ENCODE assay signal across 2 cellular contexts in the genomic region with DNA sequence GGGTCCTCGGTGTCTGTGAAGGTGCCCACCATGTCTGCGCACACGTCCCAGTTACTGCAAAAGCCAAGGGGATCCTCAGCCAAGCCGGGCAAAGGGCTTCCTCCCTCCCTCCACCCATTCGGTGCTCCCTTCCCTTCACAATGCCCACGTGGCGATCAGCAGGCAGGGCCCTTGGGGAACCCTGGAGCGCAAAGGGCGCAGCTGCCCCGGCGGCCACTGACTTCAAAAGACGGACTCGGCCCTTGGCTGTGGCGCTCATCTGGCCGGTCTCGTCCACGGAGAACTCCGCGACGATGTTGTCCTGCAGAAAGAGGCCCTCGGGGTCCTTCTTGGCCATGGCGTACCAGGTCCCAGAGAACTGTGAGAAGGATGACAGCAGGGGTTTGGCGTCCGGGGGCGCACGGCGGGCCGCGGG.
TF ChIP-seq lines count a peak whose summit lies in the region.

No MANE protein-coding gene starts in this region.

TF ChIP-seq in A549, 52 proteins besides CTCF, POLR2A, EP300 and RAD21 (continued from another document):
- TF ChIP-seq, protein P1, sequence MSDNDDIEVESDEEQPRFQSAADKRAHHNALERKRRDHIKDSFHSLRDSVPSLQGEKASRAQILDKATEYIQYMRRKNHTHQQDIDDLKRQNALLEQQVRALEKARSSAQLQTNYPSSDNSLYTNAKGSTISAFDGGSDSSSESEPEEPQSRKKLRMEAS (IDR thresholded peaks at IDR 0.05), result no peak
- no peak for TF ChIP-seq CBX2 (IDR thresholded peaks at IDR 0.05; ENCODE audit: borderline replicate concordance, low read depth)
- TF ChIP-seq GATA3 (IDR thresholded peaks at IDR 0.05; ENCODE audit: borderline replicate concordance), result no peak
- TF ChIP-seq EHMT2 (IDR thresholded peaks at IDR 0.05; ENCODE audit: low read depth), result no peak
- TF ChIP-seq, protein P2, sequence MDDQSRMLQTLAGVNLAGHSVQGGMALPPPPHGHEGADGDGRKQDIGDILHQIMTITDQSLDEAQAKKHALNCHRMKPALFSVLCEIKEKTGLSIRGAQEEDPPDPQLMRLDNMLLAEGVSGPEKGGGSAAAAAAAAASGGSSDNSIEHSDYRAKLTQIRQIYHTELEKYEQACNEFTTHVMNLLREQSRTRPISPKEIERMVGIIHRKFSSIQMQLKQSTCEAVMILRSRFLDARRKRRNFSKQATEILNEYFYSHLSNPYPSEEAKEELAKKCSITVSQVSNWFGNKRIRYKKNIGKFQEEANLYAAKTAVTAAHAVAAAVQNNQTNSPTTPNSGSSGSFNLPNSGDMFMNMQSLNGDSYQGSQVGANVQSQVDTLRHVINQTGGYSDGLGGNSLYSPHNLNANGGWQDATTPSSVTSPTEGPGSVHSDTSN (IDR thresholded peaks at IDR 0.05), result no peak
- TF ChIP-seq EHF (CRISPR knock-in tag; IDR thresholded peaks at IDR 0.05), result no peak
- TF ChIP-seq JUN (IDR thresholded peaks at IDR 0.05), result no peak
- TF ChIP-seq, protein P3, sequence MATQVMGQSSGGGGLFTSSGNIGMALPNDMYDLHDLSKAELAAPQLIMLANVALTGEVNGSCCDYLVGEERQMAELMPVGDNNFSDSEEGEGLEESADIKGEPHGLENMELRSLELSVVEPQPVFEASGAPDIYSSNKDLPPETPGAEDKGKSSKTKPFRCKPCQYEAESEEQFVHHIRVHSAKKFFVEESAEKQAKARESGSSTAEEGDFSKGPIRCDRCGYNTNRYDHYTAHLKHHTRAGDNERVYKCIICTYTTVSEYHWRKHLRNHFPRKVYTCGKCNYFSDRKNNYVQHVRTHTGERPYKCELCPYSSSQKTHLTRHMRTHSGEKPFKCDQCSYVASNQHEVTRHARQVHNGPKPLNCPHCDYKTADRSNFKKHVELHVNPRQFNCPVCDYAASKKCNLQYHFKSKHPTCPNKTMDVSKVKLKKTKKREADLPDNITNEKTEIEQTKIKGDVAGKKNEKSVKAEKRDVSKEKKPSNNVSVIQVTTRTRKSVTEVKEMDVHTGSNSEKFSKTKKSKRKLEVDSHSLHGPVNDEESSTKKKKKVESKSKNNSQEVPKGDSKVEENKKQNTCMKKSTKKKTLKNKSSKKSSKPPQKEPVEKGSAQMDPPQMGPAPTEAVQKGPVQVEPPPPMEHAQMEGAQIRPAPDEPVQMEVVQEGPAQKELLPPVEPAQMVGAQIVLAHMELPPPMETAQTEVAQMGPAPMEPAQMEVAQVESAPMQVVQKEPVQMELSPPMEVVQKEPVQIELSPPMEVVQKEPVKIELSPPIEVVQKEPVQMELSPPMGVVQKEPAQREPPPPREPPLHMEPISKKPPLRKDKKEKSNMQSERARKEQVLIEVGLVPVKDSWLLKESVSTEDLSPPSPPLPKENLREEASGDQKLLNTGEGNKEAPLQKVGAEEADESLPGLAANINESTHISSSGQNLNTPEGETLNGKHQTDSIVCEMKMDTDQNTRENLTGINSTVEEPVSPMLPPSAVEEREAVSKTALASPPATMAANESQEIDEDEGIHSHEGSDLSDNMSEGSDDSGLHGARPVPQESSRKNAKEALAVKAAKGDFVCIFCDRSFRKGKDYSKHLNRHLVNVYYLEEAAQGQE (IDR thresholded peaks at IDR 0.05), result no peak
- no peak for TF ChIP-seq KDM1A (IDR thresholded peaks at IDR 0.05; ENCODE audit: low read depth)
- no peak for TF ChIP-seq FOXS1 (CRISPR knock-in tag; IDR thresholded peaks at IDR 0.05)

TF ChIP-seq in SK-N-SH, 30 proteins besides CTCF, POLR2A, EP300 and RAD21 (continued from another document):
- TF ChIP-seq, protein P4, sequence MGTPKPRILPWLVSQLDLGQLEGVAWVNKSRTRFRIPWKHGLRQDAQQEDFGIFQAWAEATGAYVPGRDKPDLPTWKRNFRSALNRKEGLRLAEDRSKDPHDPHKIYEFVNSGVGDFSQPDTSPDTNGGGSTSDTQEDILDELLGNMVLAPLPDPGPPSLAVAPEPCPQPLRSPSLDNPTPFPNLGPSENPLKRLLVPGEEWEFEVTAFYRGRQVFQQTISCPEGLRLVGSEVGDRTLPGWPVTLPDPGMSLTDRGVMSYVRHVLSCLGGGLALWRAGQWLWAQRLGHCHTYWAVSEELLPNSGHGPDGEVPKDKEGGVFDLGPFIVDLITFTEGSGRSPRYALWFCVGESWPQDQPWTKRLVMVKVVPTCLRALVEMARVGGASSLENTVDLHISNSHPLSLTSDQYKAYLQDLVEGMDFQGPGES (IDR thresholded peaks at IDR 0.05; ENCODE audit: low read depth, low read length), result no peak
- TF ChIP-seq TCF12 (IDR thresholded peaks at IDR 0.05) (no peak), MXI1 (IDR thresholded peaks at IDR 0.05; ENCODE audit: low read depth, low read length) (no peak), SMC3 (IDR thresholded peaks at IDR 0.05; ENCODE audit: low read depth, low read length) (no peak), CHD2 (IDR thresholded peaks at IDR 0.05; ENCODE audit: low read length, partially characterized antibody) (no peak)
